In genomic region chr20:13331536-13331935, GRCh38 we compare ENCODE assay signal across 1 cellular context.
TF ChIP-seq lines count a peak whose summit lies in the region.

No MANE protein-coding gene starts in this region.

TF ChIP-seq in SK-N-SH, 30 proteins besides CTCF, POLR2A, EP300 and RAD21 (continued from another document):
- TF ChIP-seq ZBTB33 (IDR thresholded peaks at IDR 0.05; ENCODE audit: borderline replicate concordance, low read depth): no peak
